In the genomic region with DNA sequence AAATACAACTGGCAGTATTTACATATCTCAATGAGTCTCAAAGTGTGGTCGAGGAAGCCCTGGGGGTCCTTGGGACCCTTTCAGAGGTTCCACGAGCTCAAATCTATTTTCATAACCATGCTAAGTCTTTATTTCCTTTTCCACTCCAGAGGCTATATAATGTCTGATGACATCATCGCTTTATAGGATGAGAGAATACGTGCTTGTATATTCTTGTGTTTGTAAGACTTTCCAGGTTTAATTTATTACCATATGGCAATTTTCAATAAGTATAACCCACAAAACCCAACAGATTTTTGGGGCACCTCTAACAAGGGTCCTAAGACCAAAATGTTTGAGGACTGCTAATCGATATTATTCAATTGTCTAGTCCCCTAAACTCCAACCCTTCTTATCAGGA, we compare ENCODE assay signal across 10 cellular contexts. TPM values are rescaled to one million over a fixed set of nuclear protein-coding genes. Genes with fewer than 3 reads are reported as not detected.
DNase-seq lines count a peak whose midpoint lies in the region; ATAC-seq, FAIRE-seq and TF ChIP-seq lines count a peak whose summit lies in the region.
"Had no signal": no experiment of that assay in that cellular context is flagged by ENCODE, and none has a peak within 500 bp of the region (broad histone marks: within the 10 kb centered on the region; RNA-seq: fewer than 3 reads in every experiment).

No MANE protein-coding gene starts in this region.

- ATAC-seq in central memory CD8-positive, alpha-beta T cell (replicated peaks; ENCODE audit: extremely low read depth, poor library complexity, severe bottlenecking): no peak
- no peak for ATAC-seq in natural killer cell treated with Interleukin-12 subunit alpha and Interleukin-12 subunit beta and Interleukin-15 and Interleukin-18, amount 100 ng/mL, for 72 hours

- H3K4me3 Mint-ChIP-seq in central memory CD8-positive, alpha-beta T cell: peak overlapping the region; percentile 87
- H3K4me3 Mint-ChIP-seq in natural killer cell treated with Interleukin-12 subunit alpha and Interleukin-12 subunit beta and Interleukin-15 and Interleukin-18, amount 100 ng/mL, for 72 hours: peak overlapping the region; percentile 97

- H3K27ac ChIP-seq in AG04450 (ENCODE audit: low read depth, low read length): no peak overlapping the region

- DNase-seq in AG04450 (ENCODE audit: low read depth, low spot score) (no peak), NCI-H524 treated with DMSO at 0.1 percent for 48 hours (lab: John Stamatoyannopoulos, UW) (no peak), pons (ENCODE audit: low spot score) (no peak), T1000 (lab: John Stamatoyannopoulos, UW) (no peak), RCC 7860 (ENCODE audit: low spot score) (no peak)
- no peak for DNase-seq in central memory CD8-positive, alpha-beta T cell (ENCODE audit: low spot score in 2 of 2)
- no peak for DNase-seq in natural killer cell treated with Interleukin-12 subunit alpha and Interleukin-12 subunit beta and Interleukin-15 and Interleukin-18, amount 100 ng/mL, for 72 hours (ENCODE audit: low spot score)
- DNase-seq: NCI-H187 had no signal

- H2AFZ ChIP-seq in Loucy (ENCODE audit: low read length): no peak overlapping the region

- H3K36me3 Mint-ChIP-seq in central memory CD8-positive, alpha-beta T cell (ENCODE audit: insufficient read depth): no peaks in the 10 kb centered on the region
- no peaks in the 10 kb centered on the region for H3K36me3 Mint-ChIP-seq in natural killer cell treated with Interleukin-12 subunit alpha and Interleukin-12 subunit beta and Interleukin-15 and Interleukin-18, amount 100 ng/mL, for 72 hours

- TF ChIP-seq CTCF in AG04450 (IDR thresholded peaks at IDR 0.05; ENCODE audit: low read depth, low read length) (no peak), Loucy (conservative IDR thresholded peaks at IDR 0.05; ENCODE audit: low read length) (no peak)

- H3K4me3 ChIP-seq in AG04450 (ENCODE audit: low read depth, low read length) (peak overlapping the region; percentile 77), Loucy (ENCODE audit: low read length, poor library complexity, severe bottlenecking) (peak overlapping the region; percentile 76)

- H3K9me3 ChIP-seq in AG04450 (ENCODE audit: control insufficient read depth, insufficient read depth, low read length): no peaks in the 10 kb centered on the region; the same call in 1 of the 2 replicates
- no peaks in the 10 kb centered on the region for H3K9me3 ChIP-seq in Loucy (ENCODE audit: insufficient read depth, low read depth, low read length)

- no peaks in the 10 kb centered on the region for H3K27me3 Mint-ChIP-seq in central memory CD8-positive, alpha-beta T cell
- H3K27me3 Mint-ChIP-seq in natural killer cell treated with Interleukin-12 subunit alpha and Interleukin-12 subunit beta and Interleukin-15 and Interleukin-18, amount 100 ng/mL, for 72 hours: peaks cover 0 to 3% of the 10 kb centered on the region in 2 donors

- peaks cover 37% of the 10 kb centered on the region for H3K4me1 Mint-ChIP-seq in central memory CD8-positive, alpha-beta T cell
- peaks cover 31 to 33% of the 10 kb centered on the region in 2 donors for H3K4me1 Mint-ChIP-seq in natural killer cell treated with Interleukin-12 subunit alpha and Interleukin-12 subunit beta and Interleukin-15 and Interleukin-18, amount 100 ng/mL, for 72 hours (ENCODE audit: low read depth in 2 of 2)

- no peaks in the 10 kb centered on the region for H3K9me2 ChIP-seq in Loucy (replicated peaks; ENCODE audit: low read depth, low read length)

- H3K4me2 ChIP-seq in Loucy (ENCODE audit: low read depth, low read length, poor library complexity, severe bottlenecking): peak overlapping the region; percentile 79

- H3K36me3 ChIP-seq in Loucy (ENCODE audit: insufficient read depth, low read length): no peaks in the 10 kb centered on the region

- no peaks in the 10 kb centered on the region for H4K20me1 ChIP-seq in Loucy (ENCODE audit: insufficient read depth, low read length, poor library complexity, severe bottlenecking)

- peak overlapping the region; percentile 85 for H3K9ac ChIP-seq in Loucy (ENCODE audit: low read depth, low read length, poor library complexity, severe bottlenecking)

- no peaks in the 10 kb centered on the region for H3K9me3 Mint-ChIP-seq in central memory CD8-positive, alpha-beta T cell
- H3K9me3 Mint-ChIP-seq in natural killer cell treated with Interleukin-12 subunit alpha and Interleukin-12 subunit beta and Interleukin-15 and Interleukin-18, amount 100 ng/mL, for 72 hours: no peaks in the 10 kb centered on the region

- POLR2A ChIA-PET in AG04450 (lab: Yijun Ruan, JAX): no interaction called here

- peaks cover 51% of the 10 kb centered on the region for H3K4me1 ChIP-seq in Loucy (ENCODE audit: insufficient read depth, low read length, poor library complexity, severe bottlenecking)

- H3K27me3 ChIP-seq in AG04450 (ENCODE audit: control insufficient read depth, insufficient read depth, low read length) (no peaks in the 10 kb centered on the region), Loucy (ENCODE audit: insufficient read depth, low read length, poor library complexity, severe bottlenecking) (no peaks in the 10 kb centered on the region)

- CTCF ChIA-PET in AG04450 (lab: Charles Lee): interaction anchor here (1.3 kb wide), 1 partner anchor 22 kb away, joined by 3 read pairs; no protein-coding TSS in a partner anchor

- H3F3A ChIP-seq in Loucy (ENCODE audit: low read depth): no peaks in the 10 kb centered on the region

- peaks cover 35% of the 10 kb centered on the region for H3K79me2 ChIP-seq in Loucy (ENCODE audit: insufficient read depth, low read length)

- no peak for FAIRE-seq in RCC 7860 (lab: Jason Lieb, UNC)
- FAIRE-seq: islet of Langerhans had no signal

- no peak overlapping the region for H3K27ac Mint-ChIP-seq in central memory CD8-positive, alpha-beta T cell (ENCODE audit: low read depth)
- peak overlapping the region; percentile 73 to 92 for H3K27ac Mint-ChIP-seq in natural killer cell treated with Interleukin-12 subunit alpha and Interleukin-12 subunit beta and Interleukin-15 and Interleukin-18, amount 100 ng/mL, for 72 hours

RNA-seq across cellular contexts. Expression of gene SLC19A2, which starts 1.4 kb away (rescaled TPM):
- 4.8 and 6.0 TPM in 2 replicates for polyA plus RNA-seq in AG04450 (2011; rRNA removed)
- polyA minus RNA-seq in AG04450 (2011; rRNA and poly(A)+ RNA removed): 5.3 and 7.8 TPM in 2 replicates
- total RNA-seq in natural killer cell treated with Interleukin-12 subunit alpha and Interleukin-12 subunit beta and Interleukin-15 and Interleukin-18, amount 100 ng/mL, for 72 hours: 1 to 10 TPM; 6.3 to 8.0 TPM

RNA-seq across cellular contexts. Expression of gene CCDC181, which starts 59.9 kb away (rescaled TPM):
- 0.09 and 0.17 TPM in 2 replicates for polyA plus RNA-seq in AG04450 (2011; rRNA removed)
- polyA minus RNA-seq in AG04450 (2011; rRNA and poly(A)+ RNA removed): not detected in 2 replicates
- total RNA-seq in natural killer cell treated with Interleukin-12 subunit alpha and Interleukin-12 subunit beta and Interleukin-15 and Interleukin-18, amount 100 ng/mL, for 72 hours: under 1 TPM; 0.14 to 0.31 TPM
